Comparison of ENCODE assay signal across 8 cellular contexts in genomic region chr3:33658971-33659848, GRCh38. TPM values are rescaled to one million over a fixed set of nuclear protein-coding genes. Genes with fewer than 3 reads are reported as not detected.
DNase-seq lines count a peak whose midpoint lies in the region; ATAC-seq and TF ChIP-seq lines count a peak whose summit lies in the region.

No MANE protein-coding gene starts in this region.

- peak overlapping the region; percentile 50 for H3K27ac ChIP-seq in HEK293 (ENCODE audit: extremely low read depth, low read depth, low read length)
- peak overlapping the region; percentile 78 for H3K27ac ChIP-seq in MM.1S (ENCODE audit: low read length)
- peak overlapping the region; percentile 67 to 100 (median 98) for H3K27ac ChIP-seq in dorsolateral prefrontal cortex

- no peaks in the 10 kb centered on the region for H3K36me3 ChIP-seq in HEK293 (ENCODE audit: control insufficient read depth in 2 of 2, insufficient read depth in 1 of 2, low read length in 2 of 2)
- no peaks in the 10 kb centered on the region for H3K36me3 ChIP-seq in MM.1S (replicated peaks; ENCODE audit: insufficient read depth, low read length)

- H3K4me1 ChIP-seq in HEK293 (ENCODE audit: control insufficient read depth, insufficient read depth, low read length) (no peaks in the 10 kb centered on the region; the same call in 1 of the 2 replicates), MM.1S (ENCODE audit: low read length) (peaks cover 27% of the 10 kb centered on the region)

- H3F3A ChIP-seq in MM.1S (ENCODE audit: insufficient read depth, low read length) = peaks cover 20% of the 10 kb centered on the region

- H4K20me1 ChIP-seq in MM.1S (ENCODE audit: insufficient read depth, low read length) = no peaks in the 10 kb centered on the region

- peaks cover 18% of the 10 kb centered on the region for H3K79me2 ChIP-seq in MM.1S (ENCODE audit: low read length)

- H3K36me3 Mint-ChIP-seq in activated CD4-positive, alpha-beta T cell treated with anti-CD3 and anti-CD28 coated beads, Interleukin-2, amount 10 ng/mL, durations not matched to agents 24 days and 14 days (ENCODE audit: low read depth) = peaks cover 3% of the 10 kb centered on the region
- H3K36me3 Mint-ChIP-seq in stimulated activated effector memory CD8-positive, alpha-beta T cell treated with anti-CD3 and anti-CD28 coated beads, Interleukin-12 subunit alpha, Interleukin-12 subunit beta, amount 100 ng/mL, for 72 hours = peaks cover 19% of the 10 kb centered on the region

- no peak overlapping the region for H3K27ac Mint-ChIP-seq in activated CD4-positive, alpha-beta T cell treated with anti-CD3 and anti-CD28 coated beads, Interleukin-2, amount 10 ng/mL, durations not matched to agents 24 days and 14 days
- H3K27ac Mint-ChIP-seq in stimulated activated effector memory CD8-positive, alpha-beta T cell treated with anti-CD3 and anti-CD28 coated beads, Interleukin-12 subunit alpha, Interleukin-12 subunit beta, amount 100 ng/mL, for 72 hours = no peak overlapping the region

- no peaks in the 10 kb centered on the region for H3K27me3 Mint-ChIP-seq in activated CD4-positive, alpha-beta T cell treated with anti-CD3 and anti-CD28 coated beads, Interleukin-2, amount 10 ng/mL, durations not matched to agents 24 days and 14 days

- peak; percentile 70 for DNase-seq in activated CD4-positive, alpha-beta T cell treated with anti-CD3 and anti-CD28 coated beads, Interleukin-2, amount 10 ng/mL, durations not matched to agents 24 days and 14 days
- DNase-seq in activated CD4-positive, alpha-beta T cell treated with anti-CD3 and anti-CD28 coated beads for 1 hour = no peak
- DNase-seq in MM.1S (peak; percentile 91), dorsolateral prefrontal cortex (peak; percentile 85 to 97 (median 94)), left colon (peak; percentile 56 to 73)
- DNase-seq in stimulated activated effector memory CD8-positive, alpha-beta T cell treated with anti-CD3 and anti-CD28 coated beads, Interleukin-12 subunit alpha, Interleukin-12 subunit beta, amount 100 ng/mL, for 72 hours (ENCODE audit: low spot score in 2 of 2) = no peak

- intact Hi-C loops in activated CD4-positive, alpha-beta T cell treated with anti-CD3 and anti-CD28 coated beads, Interleukin-2, amount 10 ng/mL, durations not matched to agents 24 days and 14 days (cut with micrococcal nuclease) = no loop called here
- intact Hi-C loops in dorsolateral prefrontal cortex (cut with DNase I) (loop anchor here (1.0 to 2.0 kb wide), 5 partner anchors 14 to 219 kb away; partner anchors contain the start of genes CLASP2 (in 1 of the 2), PDCD6IP (in 1 of the 2) and UBP1 (in 1 of the 2)), left colon (cut with DNase I, micrococcal nuclease) (no loop called here)

- TF ChIP-seq CTCF in HEK293 (tag by site-specific recombination; IDR thresholded peaks at IDR 0.05) (no peak), MM.1S (IDR thresholded peaks at IDR 0.05; ENCODE audit: low read length) (no peak; the same call in 1 of the 2 replicates), dorsolateral prefrontal cortex (IDR thresholded peaks at IDR 0.05 in 54 of 56, conservative IDR thresholded peaks at IDR 0.05 in 2 of 56; ENCODE audit: low read depth in 1 of 56, partially characterized antibody in 56 of 56) (peak in 33 of 56 donors; percentile 6 to 34 (median 19))

- peak overlapping the region; percentile 25 for H3K4me3 Mint-ChIP-seq in activated CD4-positive, alpha-beta T cell treated with anti-CD3 and anti-CD28 coated beads, Interleukin-2, amount 10 ng/mL, durations not matched to agents 24 days and 14 days
- peak overlapping the region; percentile 16 for H3K4me3 Mint-ChIP-seq in stimulated activated effector memory CD8-positive, alpha-beta T cell treated with anti-CD3 and anti-CD28 coated beads, Interleukin-12 subunit alpha, Interleukin-12 subunit beta, amount 100 ng/mL, for 72 hours

- H2AFZ ChIP-seq in MM.1S (ENCODE audit: low read length) = peak overlapping the region; percentile 73

- H3K27me3 ChIP-seq in MM.1S (replicated peaks; ENCODE audit: insufficient read depth, low read length) (no peaks in the 10 kb centered on the region), dorsolateral prefrontal cortex (no peaks in the 10 kb centered on the region)

- CTCF ChIA-PET in HEK293 (lab: Yijun Ruan, JAX) = interaction anchor here (0.9 to 2.4 kb wide), 4 partner anchors 11 to 128 kb away, joined by 3 to 7 read pairs (median 4); no protein-coding TSS in a partner anchor

- no peaks in the 10 kb centered on the region for H3K9me2 ChIP-seq in MM.1S (replicated peaks; ENCODE audit: insufficient read depth, low read length)

- H3K4me1 Mint-ChIP-seq in activated CD4-positive, alpha-beta T cell treated with anti-CD3 and anti-CD28 coated beads, Interleukin-2, amount 10 ng/mL, durations not matched to agents 24 days and 14 days = peaks cover 11% of the 10 kb centered on the region
- peaks cover 8% of the 10 kb centered on the region for H3K4me1 Mint-ChIP-seq in stimulated activated effector memory CD8-positive, alpha-beta T cell treated with anti-CD3 and anti-CD28 coated beads, Interleukin-12 subunit alpha, Interleukin-12 subunit beta, amount 100 ng/mL, for 72 hours

- POLR2A ChIA-PET in HEK293 (lab: Yijun Ruan, JAX) = interaction anchor here (0.8 to 2.2 kb wide), 4 partner anchors 13 to 139 kb away, joined by 3 to 16 read pairs (median 3); partner anchors contain the start of gene PDCD6IP

- peak; percentile 95 for ATAC-seq in SK-N-SH treated with all-trans-retinoic acid at 6 μM for 48 hours
- peak; percentile 95 for ATAC-seq in left colon
- peak; percentile 86 for ATAC-seq in stimulated activated effector memory CD8-positive, alpha-beta T cell treated with anti-CD3 and anti-CD28 coated beads, Interleukin-12 subunit alpha, Interleukin-12 subunit beta, amount 100 ng/mL, for 72 hours

- no peaks in the 10 kb centered on the region for H3K9me3 ChIP-seq in HEK293 (ENCODE audit: control insufficient read depth, insufficient read depth, low read depth, low read length)
- H3K9me3 ChIP-seq in MM.1S (replicated peaks; ENCODE audit: insufficient read depth, low read length) = no peaks in the 10 kb centered on the region

- H3K4me3 ChIP-seq in HEK293 (ENCODE audit: low read depth, low read length) (peak overlapping the region; percentile 34), MM.1S (ENCODE audit: low read length) (peak overlapping the region; percentile 60), dorsolateral prefrontal cortex (peak overlapping the region; percentile 37 to 90 (median 77))

- peak overlapping the region; percentile 49 for H3K9ac ChIP-seq in MM.1S (ENCODE audit: low read length)

- H3K9me3 Mint-ChIP-seq in activated CD4-positive, alpha-beta T cell treated with anti-CD3 and anti-CD28 coated beads, Interleukin-2, amount 10 ng/mL, durations not matched to agents 24 days and 14 days = no peaks in the 10 kb centered on the region
- no peaks in the 10 kb centered on the region for H3K9me3 Mint-ChIP-seq in stimulated activated effector memory CD8-positive, alpha-beta T cell treated with anti-CD3 and anti-CD28 coated beads, Interleukin-12 subunit alpha, Interleukin-12 subunit beta, amount 100 ng/mL, for 72 hours

- peak overlapping the region; percentile 87 for H3K4me2 ChIP-seq in MM.1S (ENCODE audit: low read depth, low read length)

TF ChIP-seq in HEK293, 187 proteins besides CTCF, POLR2A, EP300 and RAD21 (continues in another document):
- peak; percentile 15; the same call in 1 of the 2 replicates for TF ChIP-seq SP2 (tag by site-specific recombination; IDR thresholded peaks at IDR 0.05)
- TF ChIP-seq KLF10 (tag by site-specific recombination; IDR thresholded peaks at IDR 0.05) = peak; percentile 33; the same call in 1 of the 2 replicates
- no peak for TF ChIP-seq ZNF37A (tag by site-specific recombination; IDR thresholded peaks at IDR 0.05)
- TF ChIP-seq HOXC10 (CRISPR knock-in tag; IDR thresholded peaks at IDR 0.05) = no peak
- peak; percentile 68; the same call in 1 of the 2 replicates for TF ChIP-seq GFI1B (tag by site-specific recombination; IDR thresholded peaks at IDR 0.05)
- peak; percentile 88 for TF ChIP-seq ZNF24 (tag by site-specific recombination; IDR thresholded peaks at IDR 0.05)
- TF ChIP-seq ZBTB20 (tag by site-specific recombination; IDR thresholded peaks at IDR 0.05) = 0 out of 2 replicates have a peak, but pooled peaks have one; percentile 39
- no peak for TF ChIP-seq ZNF48 (tag by site-specific recombination; IDR thresholded peaks at IDR 0.05)
- TF ChIP-seq ZNF580 (tag by site-specific recombination; IDR thresholded peaks at IDR 0.05) = peak; percentile 33; the same call in 1 of the 2 replicates

TF ChIP-seq in SK-N-SH treated with all-trans-retinoic acid at 6 μM for 48 hours, 23 proteins besides CTCF, POLR2A, EP300 and RAD21:
- TF ChIP-seq TCF4 (CRISPR knock-in tag; IDR thresholded peaks at IDR 0.05; ENCODE audit: borderline replicate concordance) (peak; percentile 69), SNAI2 (CRISPR knock-in tag; IDR thresholded peaks at IDR 0.05) (no peak), TSHZ2 (CRISPR knock-in tag; IDR thresholded peaks at IDR 0.05) (peak; percentile 41; the same call in 1 of the 2 replicates), ZFP30 (CRISPR knock-in tag; IDR thresholded peaks at IDR 0.05) (no peak)

RNA-seq across cellular contexts. Expression of gene CLASP2, which starts 58.8 kb away (rescaled TPM):
- 65.3 and 65.8 TPM in 2 replicates for total RNA-seq in activated CD4-positive, alpha-beta T cell treated with anti-CD3 and anti-CD28 coated beads, Interleukin-2, amount 10 ng/mL, durations not matched to agents 24 days and 14 days
- total RNA-seq in dorsolateral prefrontal cortex (100 to 1,000 TPM; 160 to 469 (median 336) TPM), left colon (10 to 100 TPM; 37.2 to 41.2 TPM)

Comparison
In these comparisons a context has a peak if more than half of its experiments do, and no peak if none do; other contexts are left out.
1. DNase-seq: peak in activated CD4-positive, alpha-beta T cell treated with anti-CD3 and anti-CD28 coated beads, Interleukin-2, amount 10 ng/mL, durations not matched to agents 24 days and 14 days (single experiment), MM.1S (single experiment), dorsolateral prefrontal cortex (10 of 10) and left colon (2 of 2); none in activated CD4-positive, alpha-beta T cell treated with anti-CD3 and anti-CD28 coated beads for 1 hour (single experiment) and stimulated activated effector memory CD8-positive, alpha-beta T cell treated with anti-CD3 and anti-CD28 coated beads, Interleukin-12 subunit alpha, Interleukin-12 subunit beta, amount 100 ng/mL, for 72 hours (0 of 2).
2. CTCF ChIP-seq: peak in dorsolateral prefrontal cortex (33 of 56); none in HEK293 (single experiment) and MM.1S (single experiment).
3. intact Hi-C loops: an anchor here in dorsolateral prefrontal cortex (1.0 to 2.0 kb wide); none called in activated CD4-positive, alpha-beta T cell treated with anti-CD3 and anti-CD28 coated beads, Interleukin-2, amount 10 ng/mL, durations not matched to agents 24 days and 14 days and left colon.
4. Peak in every context shown above with its lines, with median percentiles within 50 percentile points of each other: H3K27ac ChIP-seq, H3K4me3 ChIP-seq and ATAC-seq.